Comparison of ENCODE assay signal across 4 cellular contexts in the genomic region with DNA sequence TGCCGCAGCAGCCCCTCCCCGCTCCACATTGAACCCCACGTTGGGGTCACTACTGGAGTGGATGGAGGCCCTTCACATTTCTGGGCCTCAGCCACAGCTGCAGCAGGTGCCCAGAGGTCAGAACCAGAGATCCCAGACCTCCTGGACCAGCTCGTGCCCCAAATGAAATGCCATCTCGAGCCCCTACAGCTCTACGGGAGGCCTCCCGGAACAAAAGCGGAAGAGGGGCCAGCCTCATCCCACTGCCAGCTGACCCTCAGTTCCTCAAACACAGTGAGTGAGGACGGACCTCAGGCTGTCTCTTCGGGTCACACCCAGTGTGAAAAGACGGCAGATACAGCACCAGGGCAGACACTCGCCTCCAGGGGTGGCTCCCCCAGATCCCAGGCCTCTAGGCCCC. TPM values are rescaled to one million over a fixed set of nuclear protein-coding genes. Genes with fewer than 3 reads are reported as not detected.
"Had no signal": no experiment of that assay in that cellular context is flagged by ENCODE, and none has a peak within 500 bp of the region (broad histone marks: within the 10 kb centered on the region; RNA-seq: fewer than 3 reads in every experiment).

No MANE protein-coding gene starts in this region.

RNA-seq across cellular contexts. Expression of a gene that starts 8.2 kb away (rescaled TPM):
- total RNA-seq: GM23338, H1, HT1080 had no signal
- polyA plus RNA-seq: GM23338, IgD-negative memory B cell had no signal
